In the genomic region with DNA sequence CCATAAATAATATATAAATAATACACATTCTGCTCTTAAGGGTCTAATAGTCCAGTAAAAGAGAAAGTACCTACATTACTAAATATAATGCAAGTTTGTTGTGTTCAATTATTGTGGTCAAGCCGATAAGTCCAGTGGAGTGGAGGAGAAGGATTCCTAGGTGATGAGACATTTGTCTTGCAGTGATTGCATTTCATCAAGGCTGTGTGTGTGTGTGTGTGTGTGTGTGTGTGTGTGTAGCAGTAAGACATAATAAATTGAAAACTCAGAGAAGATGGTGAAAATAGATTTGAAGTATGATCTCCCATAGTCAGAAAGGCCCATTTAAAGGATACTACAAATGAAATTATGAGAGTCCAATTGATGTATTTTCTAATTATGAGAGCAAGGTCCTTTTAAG, we compare ENCODE assay signal across 11 cellular contexts.
DNase-seq lines count a peak whose midpoint lies in the region; ATAC-seq and TF ChIP-seq lines count a peak whose summit lies in the region.
"Had no signal": no experiment of that assay in that cellular context is flagged by ENCODE, and none has a peak within 500 bp of the region (broad histone marks: within the 10 kb centered on the region; RNA-seq: fewer than 3 reads in every experiment).

No MANE protein-coding gene starts in this region.

- no peaks in the 10 kb centered on the region for H3K36me3 ChIP-seq in mesenchymal stem cell (ENCODE audit: control insufficient read depth in 1 of 2, insufficient read depth in 2 of 2, low read depth in 1 of 2, low read length in 2 of 2)

- H3K4me3 Mint-ChIP-seq in activated CD8-positive, alpha-beta T cell treated with anti-CD3 and anti-CD28 coated beads for 36 hours, result no peak overlapping the region
- H3K4me3 Mint-ChIP-seq: activated T-cell treated with anti-CD3 and anti-CD28 coated beads, Interleukin-2, amount 50 U/mL, for 24 hours had no signal

- H2AFZ ChIP-seq in mesenchymal stem cell (ENCODE audit: low read depth, low read length), result no peak overlapping the region

- H3K4me1 ChIP-seq in mesenchymal stem cell (ENCODE audit: control insufficient read depth, insufficient read depth, low read depth, low read length), result peaks cover 2% of the 10 kb centered on the region
- H3K4me1 ChIP-seq: psoas muscle had no signal

- H2BK120ac ChIP-seq in mesenchymal stem cell (ENCODE audit: low read depth, low read length), result no peak overlapping the region

- no peaks in the 10 kb centered on the region for H3K9me3 ChIP-seq in mesenchymal stem cell (ENCODE audit: control insufficient read depth, low read length)
- H3K9me3 ChIP-seq: psoas muscle had no signal

- POLR2A ChIA-PET in activated CD8-positive, alpha-beta T cell treated with anti-CD3 and anti-CD28 coated beads for 36 hours (lab: Charles Lee), result no interaction called here

- H3K4me3 ChIP-seq in astrocyte of the spinal cord (ENCODE audit: low read depth, low read length), result no peak overlapping the region
- H3K4me3 ChIP-seq in mesenchymal stem cell (ENCODE audit: insufficient read depth in 1 of 2, low read depth in 1 of 2, low read length in 2 of 2), result no peak overlapping the region
- H3K4me3 ChIP-seq: coronary artery, psoas muscle had no signal

- H3K18ac ChIP-seq in mesenchymal stem cell (ENCODE audit: low read depth in 1 of 2, low read length in 2 of 2), result no peak overlapping the region

- WGBS in mesenchymal stem cell, result 0% methylated on average over 1 of the region's 1 CpG

- no peak overlapping the region for H3K4me2 ChIP-seq in mesenchymal stem cell (ENCODE audit: low read length, poor library complexity, severe bottlenecking)

- H4K8ac ChIP-seq in mesenchymal stem cell (ENCODE audit: low read length), result no peak overlapping the region

- H3K27me3 Mint-ChIP-seq in activated CD8-positive, alpha-beta T cell treated with anti-CD3 and anti-CD28 coated beads for 36 hours, result no peaks in the 10 kb centered on the region
- H3K27me3 Mint-ChIP-seq: activated T-cell treated with anti-CD3 and anti-CD28 coated beads, Interleukin-2, amount 50 U/mL, for 24 hours had no signal

- ATAC-seq in activated CD8-positive, alpha-beta T cell treated with anti-CD3 and anti-CD28 coated beads for 36 hours, result no peak
- ATAC-seq in GM19455 (IDR thresholded peaks at IDR 0.05; ENCODE audit: unreplicated experiment), result no peak
- no peak for ATAC-seq in HG03039 (IDR thresholded peaks at IDR 0.05; ENCODE audit: unreplicated experiment)
- ATAC-seq: psoas muscle had no signal

- no peak overlapping the region for H3K4ac ChIP-seq in mesenchymal stem cell (ENCODE audit: low read depth in 1 of 2, low read length in 2 of 2)

- in situ Hi-C loops in astrocyte of the spinal cord (cut with HindIII; ENCODE audit: low sequenced_read_pairs), result no loop called here

- H2AK5ac ChIP-seq in mesenchymal stem cell (ENCODE audit: low read length, severe bottlenecking), result no peak overlapping the region

- no peak overlapping the region for H3K27ac Mint-ChIP-seq in activated CD8-positive, alpha-beta T cell treated with anti-CD3 and anti-CD28 coated beads for 36 hours
- H3K27ac Mint-ChIP-seq: activated T-cell treated with anti-CD3 and anti-CD28 coated beads, Interleukin-2, amount 50 U/mL, for 24 hours had no signal

- no peaks in the 10 kb centered on the region for H3K4me1 Mint-ChIP-seq in activated CD8-positive, alpha-beta T cell treated with anti-CD3 and anti-CD28 coated beads for 36 hours (ENCODE audit: low read depth)

- intact Hi-C loops in activated CD8-positive, alpha-beta T cell treated with anti-CD3 and anti-CD28 coated beads for 36 hours (cut with micrococcal nuclease), result no loop called here

- CTCF ChIA-PET in activated CD8-positive, alpha-beta T cell treated with anti-CD3 and anti-CD28 coated beads for 36 hours (lab: Charles Lee), result no interaction called here

- H3K14ac ChIP-seq in mesenchymal stem cell (ENCODE audit: low read length in 2 of 2), result no peak overlapping the region

- H3K36me3 Mint-ChIP-seq in activated CD8-positive, alpha-beta T cell treated with anti-CD3 and anti-CD28 coated beads for 36 hours (ENCODE audit: low read depth), result no peaks in the 10 kb centered on the region

- H3K9ac ChIP-seq in mesenchymal stem cell (ENCODE audit: low read length), result no peak overlapping the region

- H3K23ac ChIP-seq in mesenchymal stem cell (ENCODE audit: low read length in 2 of 2), result no peak overlapping the region

- H3K79me1 ChIP-seq in mesenchymal stem cell (replicated peaks; ENCODE audit: low read length, poor library complexity, severe bottlenecking), result no peaks in the 10 kb centered on the region

- no peak overlapping the region for H3K27ac ChIP-seq in mesenchymal stem cell (ENCODE audit: low read length, poor library complexity, severe bottlenecking)
- H3K27ac ChIP-seq: coronary artery, psoas muscle had no signal

- H3K9me3 Mint-ChIP-seq in activated CD8-positive, alpha-beta T cell treated with anti-CD3 and anti-CD28 coated beads for 36 hours, result no peaks in the 10 kb centered on the region

- H3K27me3 ChIP-seq in mesenchymal stem cell (ENCODE audit: control insufficient read depth in 1 of 2, insufficient read depth in 1 of 2, low read length in 2 of 2), result no peaks in the 10 kb centered on the region

- no peak for TF ChIP-seq CTCF in astrocyte of the spinal cord (IDR thresholded peaks at IDR 0.05; ENCODE audit: low read depth, low read length)
- no peak for TF ChIP-seq CTCF in activated CD8-positive, alpha-beta T cell treated with anti-CD3 and anti-CD28 coated beads for 36 hours (IDR thresholded peaks at IDR 0.05)

- no peak overlapping the region for H2BK12ac ChIP-seq in mesenchymal stem cell (ENCODE audit: low read length in 2 of 2)

- H2BK5ac ChIP-seq in mesenchymal stem cell (ENCODE audit: low read depth, low read length, poor library complexity, severe bottlenecking), result no peak overlapping the region

- H2BK15ac ChIP-seq in mesenchymal stem cell (ENCODE audit: low read depth, poor library complexity, severe bottlenecking), result no peak overlapping the region

- DNase-seq in A172 (ENCODE audit: low spot score), result peak; percentile 86
- DNase-seq in HS-27A (ENCODE audit: low read depth), result peak; percentile 66
- DNase-seq in astrocyte of the spinal cord (ENCODE audit: low read depth, low spot score), result peak; percentile 90
- peak; percentile 93 for DNase-seq in mesenchymal stem cell
- no peak for DNase-seq in activated CD8-positive, alpha-beta T cell treated with anti-CD3 and anti-CD28 coated beads for 36 hours
- DNase-seq in globus pallidus (ENCODE audit: low spot score), result no peak
- DNase-seq: activated T-cell treated with anti-CD3 and anti-CD28 coated beads, Interleukin-2, amount 50 U/mL, for 24 hours; psoas muscle had no signal

- H4K91ac ChIP-seq in mesenchymal stem cell (ENCODE audit: low read length), result no peak overlapping the region

Comparison
In these comparisons a context has a peak if more than half of its experiments do, and no peak if none do; other contexts are left out.
1. DNase-seq: peak in A172 (single experiment), HS-27A (single experiment), astrocyte of the spinal cord (single experiment) and mesenchymal stem cell (single experiment); none in activated CD8-positive, alpha-beta T cell treated with anti-CD3 and anti-CD28 coated beads for 36 hours (single experiment) and globus pallidus (single experiment).